ENCODE assay signal across 8 cellular contexts in the genomic region with DNA sequence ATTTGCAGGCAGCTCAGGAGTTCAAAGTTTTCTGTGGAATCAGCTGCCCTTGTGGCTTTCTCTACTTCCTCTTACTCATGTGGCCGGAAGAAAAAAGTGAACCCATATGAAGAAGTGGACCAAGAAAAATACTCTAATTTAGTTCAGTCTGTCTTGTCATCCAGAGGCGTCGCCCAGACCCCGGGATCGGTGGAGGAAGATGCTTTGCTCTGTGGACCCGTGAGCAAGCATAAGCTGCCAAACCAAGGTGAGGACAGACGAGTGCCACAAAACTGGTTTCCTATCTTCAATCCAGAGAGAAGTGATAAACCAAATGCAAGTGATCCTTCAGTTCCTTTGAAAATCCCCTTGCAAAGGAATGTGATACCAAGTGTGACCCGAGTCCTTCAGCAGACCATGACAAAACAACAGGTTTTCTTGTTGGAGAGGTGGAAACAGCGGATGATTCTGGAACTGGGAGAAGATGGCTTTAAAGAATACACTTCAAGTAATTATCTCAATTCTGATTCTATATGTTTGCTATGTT. TPM values are rescaled to one million over a fixed set of nuclear protein-coding genes. Genes with fewer than 3 reads are reported as not detected.
DNase-seq lines count a peak whose midpoint lies in the region; ATAC-seq and TF ChIP-seq lines count a peak whose summit lies in the region.

No MANE protein-coding gene starts in this region.

- peak overlapping the region; percentile 82 for H4K8ac ChIP-seq in trophoblast cell (ENCODE audit: low read depth, low read length)

- peak overlapping the region; percentile 33 for H3K4ac ChIP-seq in trophoblast cell (ENCODE audit: low read depth, low read length)

- no peaks in the 10 kb centered on the region for H3K27me3 ChIP-seq in trophoblast cell (ENCODE audit: insufficient read depth, low read length)

- no peak for TF ChIP-seq CTCF in glutamatergic neuron (IDR thresholded peaks at IDR 0.05; ENCODE audit: partially characterized antibody, unreplicated experiment)

- peak overlapping the region; percentile 82 for H3K4me2 ChIP-seq in trophoblast cell (ENCODE audit: low read length)

- peak overlapping the region; percentile 63 for H3K9ac ChIP-seq in trophoblast cell (ENCODE audit: low read length)

- H3K36me3 Mint-ChIP-seq in glutamatergic neuron (ENCODE audit: unreplicated experiment) = no peaks in the 10 kb centered on the region

- no peak overlapping the region for H2AK5ac ChIP-seq in trophoblast cell (ENCODE audit: low read length)

- peaks cover 32% of the 10 kb centered on the region for H3K79me2 ChIP-seq in trophoblast cell (ENCODE audit: control insufficient read depth, insufficient read depth, low read length, poor library complexity)

- H3K18ac ChIP-seq in trophoblast cell (ENCODE audit: low read length) = peak overlapping the region; percentile 61

- peaks cover 26% of the 10 kb centered on the region for H3K79me1 ChIP-seq in trophoblast cell (ENCODE audit: low read length)

- no CpG with 5 or more reads among the region's 9 CpGs for WGBS in trophoblast cell (ENCODE audit: extremely low coverage, insufficient coverage, insufficient read length)

- no peaks in the 10 kb centered on the region for H3K36me3 ChIP-seq in trophoblast cell (ENCODE audit: control insufficient read depth in 1 of 2, insufficient read depth in 2 of 2, low read length in 2 of 2)

- H3K9me3 ChIP-seq in trophoblast cell (ENCODE audit: insufficient read depth, low read depth, low read length) = no peaks in the 10 kb centered on the region

- ATAC-seq in HG03135 (IDR thresholded peaks at IDR 0.05; ENCODE audit: unreplicated experiment) = no peak
- no peak for ATAC-seq in GM19452 (IDR thresholded peaks at IDR 0.05; ENCODE audit: unreplicated experiment)

- peak overlapping the region; percentile 58 for H2BK120ac ChIP-seq in trophoblast cell (ENCODE audit: insufficient read depth, low read length, poor library complexity)

- peaks cover 12% of the 10 kb centered on the region for H3K27me3 Mint-ChIP-seq in glutamatergic neuron (ENCODE audit: unreplicated experiment)

- peak overlapping the region; percentile 43 for H2AFZ ChIP-seq in trophoblast cell (ENCODE audit: insufficient read depth, low read length, poor library complexity)

- peak overlapping the region; percentile 62 for H3K4me3 ChIP-seq in trophoblast cell (ENCODE audit: low read depth, low read length)

- H2BK5ac ChIP-seq in trophoblast cell (ENCODE audit: low read depth, low read length, poor library complexity) = peak overlapping the region; percentile 97

- peaks cover 10% of the 10 kb centered on the region in 2 experiments for H3K4me1 ChIP-seq in trophoblast cell (ENCODE audit: control insufficient read depth in 1 of 2, insufficient read depth in 2 of 2, low read length in 2 of 2)

- peak overlapping the region; percentile 98 for H3K27ac ChIP-seq in trophoblast cell (ENCODE audit: low read depth, low read length)

- H3K23ac ChIP-seq in trophoblast cell (ENCODE audit: low read length) = no peak overlapping the region

- H2BK12ac ChIP-seq in trophoblast cell (ENCODE audit: low read length) = no peak overlapping the region

- peak overlapping the region; percentile 81 for H4K12ac ChIP-seq in trophoblast cell (ENCODE audit: low read depth, low read length)

- DNase-seq in activated gamma-delta T cell treated with Interleukin-2 at 50 U/mL for 16 hours (peak; percentile 27), activated gamma-delta T cell (lab: John Stamatoyannopoulos, UW) (no peak), MV-4-11 (lab: John Stamatoyannopoulos, UW) (peak; percentile 91), glutamatergic neuron (no peak), trophoblast cell (peak in 1 of 2 donors; percentile 52)
- peak; percentile 7 for DNase-seq in activated effector memory CD4-positive, alpha-beta T cell treated with Interleukin-2 at 50 U/mL for 16 hours

- H3K14ac ChIP-seq in trophoblast cell (ENCODE audit: low read length) = peak overlapping the region; percentile 86

- H3K27ac Mint-ChIP-seq in glutamatergic neuron (ENCODE audit: unreplicated experiment) = peak overlapping the region; percentile 72

- H4K91ac ChIP-seq in trophoblast cell (ENCODE audit: low read depth, low read length) = peak overlapping the region; percentile 35

- peak overlapping the region; percentile 90 for H3K4me3 Mint-ChIP-seq in glutamatergic neuron (ENCODE audit: unreplicated experiment)

- peaks cover 12% of the 10 kb centered on the region for H3K9me3 Mint-ChIP-seq in glutamatergic neuron (ENCODE audit: unreplicated experiment)

- H3K4me1 Mint-ChIP-seq in glutamatergic neuron (ENCODE audit: low read depth, unreplicated experiment) = peaks cover 25% of the 10 kb centered on the region

RNA-seq across cellular contexts. Expression of a gene that starts 1.1 kb away (rescaled TPM):
- 4.8 TPM for total RNA-seq in glutamatergic neuron (ENCODE audit: unreplicated experiment)
- 20.7 and 21.8 TPM in 2 replicates for polyA plus RNA-seq in trophoblast cell (2013)

RNA-seq across cellular contexts. Expression of a gene that starts 1.4 kb away (rescaled TPM):
- total RNA-seq in glutamatergic neuron (ENCODE audit: unreplicated experiment) = 43.2 TPM
- 333 and 360 TPM in 2 replicates for polyA plus RNA-seq in trophoblast cell (2013)

Comparison
In these comparisons a context has a peak if more than half of its experiments do, and no peak if none do; other contexts are left out.
1. DNase-seq: peak in activated gamma-delta T cell treated with Interleukin-2 at 50 U/mL for 16 hours (single experiment), MV-4-11 (single experiment) and activated effector memory CD4-positive, alpha-beta T cell treated with Interleukin-2 at 50 U/mL for 16 hours (single experiment); none in activated gamma-delta T cell (single experiment) and glutamatergic neuron (single experiment).